Comparison of ENCODE assay signal across 9 cellular contexts in genomic region chr20:57215426-57215825, GRCh38. TPM values are rescaled to one million over a fixed set of nuclear protein-coding genes. Genes with fewer than 3 reads are reported as not detected.
"Had no signal": no experiment of that assay in that cellular context is flagged by ENCODE, and none has a peak within 500 bp of the region (broad histone marks: within the 10 kb centered on the region; RNA-seq: fewer than 3 reads in every experiment).

No MANE protein-coding gene starts in this region.

- DNase-seq: GM23248, GOT3, H7, HCEC 1CT, KBM-7 had no signal

- H3K27ac Mint-ChIP-seq: IgD-negative memory B cell had no signal

- H3K4me1 Mint-ChIP-seq: IgD-negative memory B cell had no signal

- H3K36me3 Mint-ChIP-seq: IgD-negative memory B cell had no signal

- H3K27ac ChIP-seq: GM23248, HL-60, KMS-11 had no signal

- H3K4me3 ChIP-seq: GM23248 had no signal

- ATAC-seq: HepG2 had no signal

- H3K9me3 Mint-ChIP-seq: IgD-negative memory B cell had no signal

- H3K9ac ChIP-seq: GM23248, KMS-11 had no signal

- H2AFZ ChIP-seq: GM23248 had no signal

- H3K4me3 Mint-ChIP-seq: IgD-negative memory B cell had no signal

- H3K4me2 ChIP-seq: KMS-11 had no signal

RNA-seq across cellular contexts. Expression of gene BMP7, which starts 51.0 kb away (rescaled TPM):
- total RNA-seq: GM23248, HepG2 had no signal
